In genomic region chrX:37825225-37825842, GRCh38 we compare ENCODE assay signal across 8 cellular contexts. TPM values are rescaled to one million over a fixed set of nuclear protein-coding genes. Genes with fewer than 3 reads are reported as not detected.
DNase-seq lines count a peak whose midpoint lies in the region; ATAC-seq and TF ChIP-seq lines count a peak whose summit lies in the region.

No MANE protein-coding gene starts in this region.

- H3K4me3 ChIP-seq in LNCaP clone FGC (ENCODE audit: low read depth, low read length) (no peak overlapping the region), WERI-Rb-1 (ENCODE audit: low read depth, low read length) (no peak overlapping the region), transverse colon (no peak overlapping the region)

- peaks cover 0 to 8% (median 2%) of the 10 kb centered on the region in 4 donors for H3K4me1 ChIP-seq in transverse colon

- no peak for TF ChIP-seq EP300 in transverse colon (IDR thresholded peaks at IDR 0.05; ENCODE audit: low read depth)

- H3K9me3 Mint-ChIP-seq in naive B cell = no peaks in the 10 kb centered on the region

- peak overlapping the region in 3 of 8 donors; percentile 29 to 46 (median 36) for H3K4me3 Mint-ChIP-seq in naive B cell

- in situ Hi-C loops in transverse colon (cut with MboI; ENCODE audit: low pct_ligation_motif_present in 1 of 4, low pct_unique_long_range_greater_than_20kb in 1 of 4, low sequenced_read_pairs in 3 of 4) = loop anchor here in 3 of 4 donors (5.0 to 10.0 kb wide), 2 partner anchors 81 to 83 kb away; no protein-coding TSS in a partner anchor

- no peak overlapping the region for H3K27ac ChIP-seq in WERI-Rb-1
- no peak overlapping the region for H3K27ac ChIP-seq in transverse colon

- DNase-seq in COR-L47 (lab: John Stamatoyannopoulos, UW) = peak; percentile 4
- no peak for DNase-seq in LNCaP clone FGC (ENCODE audit: low read depth)
- peak; percentile 33 for DNase-seq in WERI-Rb-1
- DNase-seq in dermis blood vessel endothelial cell = peak; percentile 56
- DNase-seq in naive B cell = peak; percentile 52
- peak; percentile 58 for DNase-seq in transverse colon
- no peak for DNase-seq in foreskin melanocyte

- TF ChIP-seq POLR2A in transverse colon (IDR thresholded peaks at IDR 0.05) = no peak

- intact Hi-C loops in transverse colon (cut with DNase I; ENCODE audit: low total_unique reads) = loop anchor here (10.0 kb wide), 2 partner anchors 61 to 321 kb away; no protein-coding TSS in a partner anchor

- H3K36me3 Mint-ChIP-seq in naive B cell = no peaks in the 10 kb centered on the region

- H3K9me3 ChIP-seq in WERI-Rb-1 (ENCODE audit: severe bottlenecking) = no peaks in the 10 kb centered on the region
- H3K9me3 ChIP-seq in transverse colon = no peaks in the 10 kb centered on the region

- no peaks in the 10 kb centered on the region for H3K27me3 ChIP-seq in WERI-Rb-1 (ENCODE audit: insufficient read depth, low read depth, severe bottlenecking)
- no peaks in the 10 kb centered on the region for H3K27me3 ChIP-seq in transverse colon

- ATAC-seq in GM19351 (IDR thresholded peaks at IDR 0.05; ENCODE audit: unreplicated experiment) (peak; percentile 84), naive B cell (ENCODE audit: low read depth in 2 of 2) (peak; percentile 65 to 73)

- H3K4me1 Mint-ChIP-seq in naive B cell = peaks cover 25 to 43% (median 40%) of the 10 kb centered on the region in 3 donors

- no peaks in the 10 kb centered on the region for H3K36me3 ChIP-seq in WERI-Rb-1
- H3K36me3 ChIP-seq in transverse colon = no peaks in the 10 kb centered on the region

- H3K27me3 Mint-ChIP-seq in naive B cell = peaks cover 0 to 8% (median 0%) of the 10 kb centered on the region in 3 donors

- TF ChIP-seq CTCF in LNCaP clone FGC (IDR thresholded peaks at IDR 0.05; ENCODE audit: control insufficient read depth, extremely low read depth, insufficient read depth) (peak; percentile 77), WERI-Rb-1 (IDR thresholded peaks at IDR 0.05; ENCODE audit: low read depth, low read length) (peak; percentile 76), transverse colon (IDR thresholded peaks at IDR 0.05) (peak; percentile 75 to 90 (median 89))

- 0% methylated on average over 1 to 3 of the region's 3 CpGs for WGBS in transverse colon (ENCODE audit: low coverage in 1 of 2), 2 donors

- peak overlapping the region in 4 of 6 donors; percentile 0 to 59 (median 18) for H3K27ac Mint-ChIP-seq in naive B cell

RNA-seq across cellular contexts. Expression of gene DYNLT3, which starts 22.0 kb away (rescaled TPM):
- 31.0 and 34.0 TPM in 2 replicates for total RNA-seq in dermis blood vessel endothelial cell
- 10 to 100 TPM; 24.3 to 52.2 (median 32.7) TPM for polyA plus RNA-seq in naive B cell (ENCODE audit: low read depth in 6 of 6)
- total RNA-seq in transverse colon = 10 to 100 TPM in 3 of 4 donors, 1 to 10 TPM in 1; 9.7 to 61.3 (median 25.9) TPM

RNA-seq across cellular contexts. Expression of gene CYBB, which starts 45.5 kb away (rescaled TPM):
- total RNA-seq in dermis blood vessel endothelial cell (not detected in 2 replicates), transverse colon (10 to 100 TPM in 3 of 4 donors, 1 to 10 TPM in 1; 3.8 to 21.7 (median 14.9) TPM)
- 100 to 1,000 TPM in 5 of 6 donors, 10 to 100 TPM in 1; 81.2 to 182 (median 161) TPM for polyA plus RNA-seq in naive B cell (ENCODE audit: low read depth in 6 of 6)

Comparison
In these comparisons a context has a peak if more than half of its experiments do, and no peak if none do; other contexts are left out.
1. DNase-seq: peak in COR-L47 (single experiment), WERI-Rb-1 (single experiment), dermis blood vessel endothelial cell (single experiment), naive B cell (single experiment) and transverse colon (single experiment); none in LNCaP clone FGC (single experiment) and foreskin melanocyte (single experiment).
2. Peak in every context shown above with its lines, with median percentiles within 50 percentile points of each other: CTCF ChIP-seq.